ENCODE assay signal across 25 cellular contexts in genomic region chr19:44806271-44806670, GRCh38. TPM values are rescaled to one million over a fixed set of nuclear protein-coding genes. Genes with fewer than 3 reads are reported as not detected.
DNase-seq lines count a peak whose midpoint lies in the region; ATAC-seq, FAIRE-seq and TF ChIP-seq lines count a peak whose summit lies in the region.
"Had no signal": no experiment of that assay in that cellular context is flagged by ENCODE, and none has a peak within 500 bp of the region (broad histone marks: within the 10 kb centered on the region; RNA-seq: fewer than 3 reads in every experiment).

No MANE protein-coding gene starts in this region.

- no peak for ATAC-seq in RWPE2 (ENCODE audit: low read depth)

- H3K4me3 Mint-ChIP-seq in nephron: peak overlapping the region in 2 of 3 experiments; percentile 16 to 39
- H3K4me3 Mint-ChIP-seq: CD4-positive, alpha-beta T cell had no signal

- H3K27me3 ChIP-seq in RWPE2 (ENCODE audit: insufficient read depth, poor library complexity, severe bottlenecking): no peaks in the 10 kb centered on the region
- H3K27me3 ChIP-seq in adrenal gland: no peaks in the 10 kb centered on the region

- peaks cover 20% of the 10 kb centered on the region for H3K4me1 ChIP-seq in RWPE2 (ENCODE audit: insufficient read depth, poor library complexity, severe bottlenecking)
- H3K4me1 ChIP-seq in adrenal gland (replicated peaks in 1 of 2): peaks cover 16 to 18% of the 10 kb centered on the region in 2 donors

- intact Hi-C loops in adrenal gland (cut with DNase I): no loop called here

- TF ChIP-seq CTCF in RWPE2 (IDR thresholded peaks at IDR 0.05; ENCODE audit: poor library complexity, severe bottlenecking) (no peak), nephron (IDR thresholded peaks at IDR 0.05; ENCODE audit: unreplicated experiment in 3 of 3) (no peak), adrenal gland (IDR thresholded peaks at IDR 0.05) (no peak)

- FAIRE-seq in urothelium cell line (lab: Jason Lieb, UNC): no peak
- FAIRE-seq: GM12878, GM19239, HTR-8/SVneo had no signal

- 81 to 90% (median 84%) methylated on average over 7 of the region's 7 CpGs for WGBS in adrenal gland, 4 donors

- H3K9me3 Mint-ChIP-seq in nephron: no peaks in the 10 kb centered on the region
- H3K9me3 Mint-ChIP-seq: CD4-positive, alpha-beta T cell had no signal

- TF ChIP-seq POLR2A in adrenal gland (IDR thresholded peaks at IDR 0.05): no peak

- H3K4me3 ChIP-seq in RWPE2 (ENCODE audit: severe bottlenecking): no peak overlapping the region
- H3K4me3 ChIP-seq in adrenal gland: no peak overlapping the region
- H3K4me3 ChIP-seq: GM12878, SJCRH30 had no signal

- peaks cover 3% of the 10 kb centered on the region for H3K36me3 Mint-ChIP-seq in nephron (ENCODE audit: low read depth)

- peak overlapping the region; percentile 95 to 99 (median 95) for H3K27ac Mint-ChIP-seq in nephron
- H3K27ac Mint-ChIP-seq: CD4-positive, alpha-beta T cell had no signal

- no peaks in the 10 kb centered on the region for H3K9me3 ChIP-seq in RWPE2 (ENCODE audit: severe bottlenecking)
- H3K9me3 ChIP-seq in adrenal gland (replicated peaks in 1 of 3): no peaks in the 10 kb centered on the region
- H3K9me3 ChIP-seq: BE2C, SJCRH30 had no signal

- peaks cover 39% of the 10 kb centered on the region for H3K4me1 Mint-ChIP-seq in nephron

- H3K36me3 ChIP-seq in RWPE2 (ENCODE audit: low read depth) (peaks cover 2% of the 10 kb centered on the region), adrenal gland (replicated peaks in 1 of 2) (no peaks in the 10 kb centered on the region)
- H3K36me3 ChIP-seq: BE2C, SJCRH30 had no signal

- H3K27ac ChIP-seq in RWPE2 (ENCODE audit: poor library complexity, severe bottlenecking) (peak overlapping the region; percentile 75), adrenal gland (no peak overlapping the region)
- H3K27ac ChIP-seq: SJCRH30 had no signal

- H3K27me3 Mint-ChIP-seq in nephron (ENCODE audit: low read depth): peaks cover 4% of the 10 kb centered on the region

- DNase-seq in NCI-H2227 treated with DMSO at 0.1 percent for 48 hours (lab: John Stamatoyannopoulos, UW) (peak; percentile 1), NCI-H2227 (lab: John Stamatoyannopoulos, UW; ENCODE audit: unreplicated experiment) (no peak), RWPE2 (ENCODE audit: low spot score) (no peak), adrenal gland (no peak), AG08396 (ENCODE audit: low spot score) (no peak), urothelium cell line (ENCODE audit: low spot score) (no peak)
- DNase-seq in stimulated activated naive CD4-positive, alpha-beta T cell treated with Interleukin-2 at 50 U/mL for 16 hours (lab: John Stamatoyannopoulos, UW): no peak
- DNase-seq: BE2C; Calu3; CD4-positive, alpha-beta T cell; HCEC 1CT; IMR-90; Karpas-422; NCI-H1417 treated with DMSO at 0.1 percent for 48 hours; NCI-H187 treated with DMSO at 0.1 percent for 48 hours; NCI-H774; SJCRH30 had no signal

RNA-seq across cellular contexts. Expression of gene BCAM, which starts 2.6 kb away (rescaled TPM):
- total RNA-seq in adrenal gland: 10 to 100 TPM; 18.6 to 81.1 (median 44.7) TPM
- 10 to 100 TPM in 2 of 3 donors, 1 to 10 TPM in 1; 5.1 to 68.4 (median 55.1) TPM for polyA plus RNA-seq in adrenal gland
- total RNA-seq: CD4-positive, alpha-beta T cell; OCI-LY7 had no signal

RNA-seq across cellular contexts. Expression of gene CBLC, which starts 28.6 kb away (rescaled TPM):
- total RNA-seq in adrenal gland: under 1 TPM in 1 of 8 donors, not detected in 7; 0.14 TPM
- under 1 TPM in 1 of 3 donors, not detected in 2; 0.13 TPM for polyA plus RNA-seq in adrenal gland
- total RNA-seq: A172; CD4-positive, alpha-beta T cell; GM12878; IMR-90; NCI-H460; OCI-LY7; RPMI7951; SJCRH30 had no signal
- polyA plus RNA-seq: GM12878, IMR-90 had no signal

RNA-seq across cellular contexts. Expression of gene NECTIN2, which starts 39.8 kb away (rescaled TPM):
- total RNA-seq in adrenal gland: 100 to 1,000 TPM; 120 to 243 (median 138) TPM
- polyA plus RNA-seq in adrenal gland: 100 to 1,000 TPM in 2 of 3 donors, 10 to 100 TPM in 1; 82.7 to 139 (median 124) TPM
- total RNA-seq: OCI-LY7 had no signal

RNA-seq across cellular contexts. Expression of gene BCL3, which starts 57.8 kb away (rescaled TPM):
- 10 to 100 TPM; 32.3 to 85.1 (median 52.1) TPM for total RNA-seq in adrenal gland
- polyA plus RNA-seq in adrenal gland: 100 to 1,000 TPM in 1 of 3 donors, 10 to 100 TPM in 2; 10.2 to 120 (median 45.9) TPM
